Comparison of ENCODE assay signal across 17 cellular contexts in the genomic region with DNA sequence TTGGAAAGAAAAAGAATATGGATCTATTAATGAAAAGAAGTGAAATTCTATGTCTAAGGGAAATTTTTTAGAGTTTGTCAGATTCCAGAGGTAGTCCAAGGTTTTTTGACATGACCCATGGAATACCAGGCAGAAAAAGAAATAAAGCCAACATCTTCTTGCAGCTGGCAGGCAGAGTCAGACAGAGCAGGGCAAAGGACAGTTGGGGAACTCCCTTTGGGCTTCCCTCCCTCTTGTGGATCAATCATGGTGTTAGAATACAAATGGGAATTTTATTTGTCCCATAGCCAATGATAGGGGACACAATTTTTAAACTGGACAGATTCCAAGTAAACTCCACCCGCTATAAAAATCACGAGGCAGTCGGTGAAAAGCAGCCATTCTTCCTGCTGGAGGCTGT.
DNase-seq lines count a peak whose midpoint lies in the region; ATAC-seq and TF ChIP-seq lines count a peak whose summit lies in the region.
"Had no signal": no experiment of that assay in that cellular context is flagged by ENCODE, and none has a peak within 500 bp of the region (broad histone marks: within the 10 kb centered on the region; RNA-seq: fewer than 3 reads in every experiment).

No MANE protein-coding gene starts in this region.

- H3K36me3 ChIP-seq in HEK293 (ENCODE audit: control insufficient read depth in 2 of 2, insufficient read depth in 1 of 2, low read length in 2 of 2) = no peaks in the 10 kb centered on the region
- no peaks in the 10 kb centered on the region for H3K36me3 ChIP-seq in neural progenitor cell
- no peaks in the 10 kb centered on the region for H3K36me3 ChIP-seq in CD8-positive, alpha-beta T cell (ENCODE audit: insufficient read depth, low read length)

- H3K9ac ChIP-seq in neural progenitor cell = no peak overlapping the region

- peaks cover 5% of the 10 kb centered on the region for H3K36me3 Mint-ChIP-seq in T-helper 17 cell (ENCODE audit: low read depth)
- no peaks in the 10 kb centered on the region for H3K36me3 Mint-ChIP-seq in neural progenitor cell
- H3K36me3 Mint-ChIP-seq in CD8-positive, alpha-beta T cell = no peaks in the 10 kb centered on the region

- H3K79me2 ChIP-seq in neural progenitor cell (ENCODE audit: low read depth) = no peaks in the 10 kb centered on the region

- intact Hi-C loops in CD8-positive, alpha-beta T cell (cut with DNase I, micrococcal nuclease) = no loop called here

- peaks cover 22% of the 10 kb centered on the region for H3F3A ChIP-seq in neural progenitor cell (ENCODE audit: low read depth)

- H3K27me3 Mint-ChIP-seq in T-helper 17 cell (no peaks in the 10 kb centered on the region), neural progenitor cell (ENCODE audit: insufficient read depth, low read depth) (no peaks in the 10 kb centered on the region)
- H3K27me3 Mint-ChIP-seq in CD8-positive, alpha-beta T cell (ENCODE audit: low read depth) = no peaks in the 10 kb centered on the region
- H3K27me3 Mint-ChIP-seq: CD4-positive, alpha-beta T cell had no signal

- H3K27ac Mint-ChIP-seq in T-helper 17 cell (peak overlapping the region; percentile 53), neural progenitor cell (peak overlapping the region; percentile 94)
- H3K27ac Mint-ChIP-seq in CD8-positive, alpha-beta T cell = no peak overlapping the region
- H3K27ac Mint-ChIP-seq: CD4-positive, alpha-beta T cell had no signal

- no peak overlapping the region for H2AFZ ChIP-seq in neural progenitor cell (replicated peaks)

- H3K27me3 ChIP-seq in neural progenitor cell = no peaks in the 10 kb centered on the region
- no peaks in the 10 kb centered on the region for H3K27me3 ChIP-seq in CD8-positive, alpha-beta T cell (ENCODE audit: insufficient read depth, low read length)

- POLR2A ChIA-PET in HEK293 (lab: Yijun Ruan, JAX) = no interaction called here
- POLR2A ChIA-PET in HEK293T (lab: Yijun Ruan, JAX) = no interaction called here
- POLR2A ChIA-PET in CD8-positive, alpha-beta T cell (lab: Charles Lee) = no interaction called here

- H3K4me1 ChIP-seq in HEK293 (ENCODE audit: control insufficient read depth, insufficient read depth, low read length) = peaks cover 16% of the 10 kb centered on the region
- H3K4me1 ChIP-seq in neural progenitor cell = peaks cover 74% of the 10 kb centered on the region
- no peaks in the 10 kb centered on the region for H3K4me1 ChIP-seq in CD8-positive, alpha-beta T cell (ENCODE audit: insufficient read depth, low read length)
- H3K4me1 ChIP-seq: A549 had no signal

- H3K4me1 Mint-ChIP-seq in T-helper 17 cell = peaks cover 22% of the 10 kb centered on the region
- H3K4me1 Mint-ChIP-seq in neural progenitor cell = peaks cover 86% of the 10 kb centered on the region
- peaks cover 8% of the 10 kb centered on the region for H3K4me1 Mint-ChIP-seq in CD8-positive, alpha-beta T cell (ENCODE audit: low read depth)

- no peaks in the 10 kb centered on the region for H3K9me3 Mint-ChIP-seq in neural progenitor cell
- H3K9me3 Mint-ChIP-seq in CD8-positive, alpha-beta T cell = no peaks in the 10 kb centered on the region
- H3K9me3 Mint-ChIP-seq: CD4-positive, alpha-beta T cell had no signal

- DNase-seq in T-helper 17 cell (no peak), left lobe of liver (ENCODE audit: low spot score) (peak; percentile 56), neural progenitor cell (ENCODE audit: low spot score) (peak; percentile 17), pons (ENCODE audit: low spot score) (no peak), HEK293T (ENCODE audit: extremely low spot score) (no peak), A172 (ENCODE audit: low spot score) (no peak)
- DNase-seq in CD8-positive, alpha-beta T cell = no peak
- DNase-seq: AML-193; CD4-positive, alpha-beta T cell; DMS79 treated with DMSO at 0.1 percent for 48 hours; GF-D8; GOT3; H7 had no signal

- CTCF ChIA-PET in HEK293 (lab: Yijun Ruan, JAX) (no interaction called here), HEK293T (lab: Yijun Ruan, JAX) (no interaction called here)
- CTCF ChIA-PET in CD8-positive, alpha-beta T cell (lab: Charles Lee) = interaction anchor here (1.2 to 1.3 kb wide), 2 partner anchors 9 to 10 kb away, joined by 3 read pairs; no protein-coding TSS in a partner anchor

- H3K27ac ChIP-seq in HEK293 (ENCODE audit: extremely low read depth, low read depth, low read length) (no peak overlapping the region), neural progenitor cell (peak overlapping the region; percentile 94)
- H3K27ac ChIP-seq in CD8-positive, alpha-beta T cell (ENCODE audit: low read depth, low read length) = no peak overlapping the region
- H3K27ac ChIP-seq: A549, C4-2B had no signal

- TF ChIP-seq CTCF in HEK293 (tag by site-specific recombination; IDR thresholded peaks at IDR 0.05) (no peak), neural progenitor cell (IDR thresholded peaks at IDR 0.05) (no peak)
- no peak for TF ChIP-seq CTCF in CD8-positive, alpha-beta T cell (IDR thresholded peaks at IDR 0.05)

- ATAC-seq in T-helper 17 cell = no peak
- peak; percentile 95 for ATAC-seq in left lobe of liver
- no peak for ATAC-seq in CD8-positive, alpha-beta T cell
- ATAC-seq: A549, HCT116 had no signal

- no peaks in the 10 kb centered on the region for H3K9me3 ChIP-seq in HEK293 (ENCODE audit: control insufficient read depth, insufficient read depth, low read depth, low read length)
- no peaks in the 10 kb centered on the region for H3K9me3 ChIP-seq in T-helper 17 cell (ENCODE audit: control insufficient read depth, low read length, poor library complexity, severe bottlenecking)
- no peaks in the 10 kb centered on the region for H3K9me3 ChIP-seq in neural progenitor cell (ENCODE audit: low read depth)
- H3K9me3 ChIP-seq in CD8-positive, alpha-beta T cell (ENCODE audit: low read length) = no peaks in the 10 kb centered on the region
- H3K9me3 ChIP-seq: A549 had no signal

- no peak overlapping the region for H3K4me3 Mint-ChIP-seq in T-helper 17 cell
- H3K4me3 Mint-ChIP-seq in neural progenitor cell = peak overlapping the region; percentile 31
- no peak overlapping the region for H3K4me3 Mint-ChIP-seq in CD8-positive, alpha-beta T cell
- H3K4me3 Mint-ChIP-seq: CD4-positive, alpha-beta T cell had no signal

- H3K4me3 ChIP-seq in HEK293 (ENCODE audit: low read depth, low read length) (no peak overlapping the region), neural progenitor cell (no peak overlapping the region)
- no peak overlapping the region for H3K4me3 ChIP-seq in CD8-positive, alpha-beta T cell (ENCODE audit: low read depth, low read length)
- H3K4me3 ChIP-seq: A549 had no signal

- peak overlapping the region; percentile 66 for H3K4me2 ChIP-seq in neural progenitor cell
- H3K4me2 ChIP-seq: A549 had no signal

- no peaks in the 10 kb centered on the region for H4K20me1 ChIP-seq in neural progenitor cell (ENCODE audit: low read depth)

TF ChIP-seq in HEK293, 187 proteins besides CTCF, POLR2A, EP300 and RAD21:
- TF ChIP-seq REPIN1 (tag by site-specific recombination; IDR thresholded peaks at IDR 0.05; ENCODE audit: low read depth) (no peak), MZF1 (tag by site-specific recombination; IDR thresholded peaks at IDR 0.05; ENCODE audit: borderline replicate concordance) (peak; percentile 83; the same call in 1 of the 2 replicates), ZNF521 (tag by site-specific recombination; IDR thresholded peaks at IDR 0.05) (no peak), ZNF664 (tag by site-specific recombination; IDR thresholded peaks at IDR 0.05) (no peak), ZNF701 (tag by site-specific recombination; IDR thresholded peaks at IDR 0.05) (no peak), ZNF658 (tag by site-specific recombination; IDR thresholded peaks at IDR 0.05) (no peak)
- TF ChIP-seq, protein P1, sequence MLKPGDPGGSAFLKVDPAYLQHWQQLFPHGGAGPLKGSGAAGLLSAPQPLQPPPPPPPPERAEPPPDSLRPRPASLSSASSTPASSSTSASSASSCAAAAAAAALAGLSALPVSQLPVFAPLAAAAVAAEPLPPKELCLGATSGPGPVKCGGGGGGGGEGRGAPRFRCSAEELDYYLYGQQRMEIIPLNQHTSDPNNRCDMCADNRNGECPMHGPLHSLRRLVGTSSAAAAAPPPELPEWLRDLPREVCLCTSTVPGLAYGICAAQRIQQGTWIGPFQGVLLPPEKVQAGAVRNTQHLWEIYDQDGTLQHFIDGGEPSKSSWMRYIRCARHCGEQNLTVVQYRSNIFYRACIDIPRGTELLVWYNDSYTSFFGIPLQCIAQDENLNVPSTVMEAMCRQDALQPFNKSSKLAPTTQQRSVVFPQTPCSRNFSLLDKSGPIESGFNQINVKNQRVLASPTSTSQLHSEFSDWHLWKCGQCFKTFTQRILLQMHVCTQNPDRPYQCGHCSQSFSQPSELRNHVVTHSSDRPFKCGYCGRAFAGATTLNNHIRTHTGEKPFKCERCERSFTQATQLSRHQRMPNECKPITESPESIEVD (tag by site-specific recombination; IDR thresholded peaks at IDR 0.05) = no peak

TF ChIP-seq in HEK293T, 16 proteins besides CTCF, POLR2A, EP300 and RAD21:
- TF ChIP-seq BHLHE40 (IDR thresholded peaks at IDR 0.05; ENCODE audit: borderline replicate concordance) = no peak
- no peak for TF ChIP-seq TARDBP (IDR thresholded peaks at IDR 0.05)
- no peak for TF ChIP-seq ARNT (IDR thresholded peaks at IDR 0.05)
- TF ChIP-seq, protein P2, sequence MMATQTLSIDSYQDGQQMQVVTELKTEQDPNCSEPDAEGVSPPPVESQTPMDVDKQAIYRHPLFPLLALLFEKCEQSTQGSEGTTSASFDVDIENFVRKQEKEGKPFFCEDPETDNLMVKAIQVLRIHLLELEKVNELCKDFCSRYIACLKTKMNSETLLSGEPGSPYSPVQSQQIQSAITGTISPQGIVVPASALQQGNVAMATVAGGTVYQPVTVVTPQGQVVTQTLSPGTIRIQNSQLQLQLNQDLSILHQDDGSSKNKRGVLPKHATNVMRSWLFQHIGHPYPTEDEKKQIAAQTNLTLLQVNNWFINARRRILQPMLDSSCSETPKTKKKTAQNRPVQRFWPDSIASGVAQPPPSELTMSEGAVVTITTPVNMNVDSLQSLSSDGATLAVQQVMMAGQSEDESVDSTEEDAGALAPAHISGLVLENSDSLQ (IDR thresholded peaks at IDR 0.05) = no peak
- no peak for TF ChIP-seq ELF4 (IDR thresholded peaks at IDR 0.05)
- TF ChIP-seq FOXM1 (IDR thresholded peaks at IDR 0.05; ENCODE audit: borderline replicate concordance) = no peak
- no peak for TF ChIP-seq NFRKB (IDR thresholded peaks at IDR 0.05)
- TF ChIP-seq HDGF (IDR thresholded peaks at IDR 0.05; ENCODE audit: borderline replicate concordance) = no peak
TF ChIP-seq in HEK293T: peak in this region for 0.

Comparison
In these comparisons a context has a peak if more than half of its experiments do, and no peak if none do; other contexts are left out.
1. DNase-seq: peak in left lobe of liver (single experiment) and neural progenitor cell (single experiment); none in T-helper 17 cell (0 of 3), pons (single experiment), HEK293T (single experiment), CD8-positive, alpha-beta T cell (0 of 7) and A172 (single experiment).